Comparison of ENCODE assay signal across 1 cellular context in the genomic region with DNA sequence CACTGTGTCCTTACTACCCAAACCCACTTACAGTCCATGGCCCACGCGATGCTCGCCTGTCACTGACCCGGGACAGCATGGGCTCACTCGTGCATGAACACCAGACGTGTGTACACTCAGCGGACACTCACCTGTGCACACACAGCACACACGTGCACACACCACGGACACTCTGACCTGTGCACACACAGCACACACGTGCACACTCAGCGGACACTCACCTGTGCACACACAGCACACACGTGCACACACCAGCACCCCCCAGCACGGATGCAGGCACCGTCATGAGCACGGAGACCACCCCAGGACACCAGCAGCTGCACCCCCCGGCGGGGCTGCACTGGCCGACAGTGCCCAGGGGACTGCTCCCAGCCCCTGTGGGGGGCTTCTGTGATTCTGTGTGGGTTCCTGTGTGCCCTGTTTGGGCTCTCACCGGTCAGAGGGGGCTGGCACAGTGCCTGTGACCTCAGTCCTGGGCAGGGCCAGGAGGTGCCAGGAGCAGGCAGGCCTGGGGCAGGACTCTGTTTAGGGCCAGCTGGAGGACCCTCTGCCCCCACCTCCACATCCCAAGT.
TF ChIP-seq lines count a peak whose summit lies in the region.

No MANE protein-coding gene starts in this region.

TF ChIP-seq in IMR-90, 13 proteins besides CTCF, POLR2A, EP300 and RAD21:
- TF ChIP-seq, protein P1, sequence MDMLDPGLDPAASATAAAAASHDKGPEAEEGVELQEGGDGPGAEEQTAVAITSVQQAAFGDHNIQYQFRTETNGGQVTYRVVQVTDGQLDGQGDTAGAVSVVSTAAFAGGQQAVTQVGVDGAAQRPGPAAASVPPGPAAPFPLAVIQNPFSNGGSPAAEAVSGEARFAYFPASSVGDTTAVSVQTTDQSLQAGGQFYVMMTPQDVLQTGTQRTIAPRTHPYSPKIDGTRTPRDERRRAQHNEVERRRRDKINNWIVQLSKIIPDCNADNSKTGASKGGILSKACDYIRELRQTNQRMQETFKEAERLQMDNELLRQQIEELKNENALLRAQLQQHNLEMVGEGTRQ (IDR thresholded peaks at IDR 0.05; ENCODE audit: low read depth, low read length), result no peak
- TF ChIP-seq RCOR1 (IDR thresholded peaks at IDR 0.05; ENCODE audit: insufficient replicate concordance, low read length) (no peak), FOS (IDR thresholded peaks at IDR 0.05; ENCODE audit: low read depth, low read length) (no peak), RFX5 (IDR thresholded peaks at IDR 0.05; ENCODE audit: low read depth, low read length) (no peak), MAZ (IDR thresholded peaks at IDR 0.05; ENCODE audit: borderline replicate concordance, low read depth, low read length) (no peak), MAFK (IDR thresholded peaks at IDR 0.05; ENCODE audit: low read depth, low read length) (no peak), MXI1 (IDR thresholded peaks at IDR 0.05; ENCODE audit: borderline replicate concordance, low read depth, low read length) (no peak), BHLHE40 (IDR thresholded peaks at IDR 0.05; ENCODE audit: low read depth, low read length) (no peak), NFE2L2 (IDR thresholded peaks at IDR 0.05; ENCODE audit: low read depth, low read length) (no peak), CHD1 (IDR thresholded peaks at IDR 0.05; ENCODE audit: low read depth, low read length) (no peak), SMC3 (IDR thresholded peaks at IDR 0.05; ENCODE audit: low read depth, low read length) (no peak), CEBPB (IDR thresholded peaks at IDR 0.05; ENCODE audit: low read depth, low read length) (no peak)
- TF ChIP-seq, protein P2, sequence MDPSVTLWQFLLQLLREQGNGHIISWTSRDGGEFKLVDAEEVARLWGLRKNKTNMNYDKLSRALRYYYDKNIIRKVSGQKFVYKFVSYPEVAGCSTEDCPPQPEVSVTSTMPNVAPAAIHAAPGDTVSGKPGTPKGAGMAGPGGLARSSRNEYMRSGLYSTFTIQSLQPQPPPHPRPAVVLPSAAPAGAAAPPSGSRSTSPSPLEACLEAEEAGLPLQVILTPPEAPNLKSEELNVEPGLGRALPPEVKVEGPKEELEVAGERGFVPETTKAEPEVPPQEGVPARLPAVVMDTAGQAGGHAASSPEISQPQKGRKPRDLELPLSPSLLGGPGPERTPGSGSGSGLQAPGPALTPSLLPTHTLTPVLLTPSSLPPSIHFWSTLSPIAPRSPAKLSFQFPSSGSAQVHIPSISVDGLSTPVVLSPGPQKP (IDR thresholded peaks at IDR 0.05; ENCODE audit: borderline replicate concordance, low read depth, low read length), result no peak
